1 cellular context compared by ENCODE assay signal in genomic region chr1:1826356-1827088, GRCh38.
TF ChIP-seq lines count a peak whose summit lies in the region.

No MANE protein-coding gene starts in this region.

TF ChIP-seq in GM23338, 12 proteins besides CTCF, POLR2A, EP300 and RAD21 (continued from another document):
- TF ChIP-seq, protein P1, sequence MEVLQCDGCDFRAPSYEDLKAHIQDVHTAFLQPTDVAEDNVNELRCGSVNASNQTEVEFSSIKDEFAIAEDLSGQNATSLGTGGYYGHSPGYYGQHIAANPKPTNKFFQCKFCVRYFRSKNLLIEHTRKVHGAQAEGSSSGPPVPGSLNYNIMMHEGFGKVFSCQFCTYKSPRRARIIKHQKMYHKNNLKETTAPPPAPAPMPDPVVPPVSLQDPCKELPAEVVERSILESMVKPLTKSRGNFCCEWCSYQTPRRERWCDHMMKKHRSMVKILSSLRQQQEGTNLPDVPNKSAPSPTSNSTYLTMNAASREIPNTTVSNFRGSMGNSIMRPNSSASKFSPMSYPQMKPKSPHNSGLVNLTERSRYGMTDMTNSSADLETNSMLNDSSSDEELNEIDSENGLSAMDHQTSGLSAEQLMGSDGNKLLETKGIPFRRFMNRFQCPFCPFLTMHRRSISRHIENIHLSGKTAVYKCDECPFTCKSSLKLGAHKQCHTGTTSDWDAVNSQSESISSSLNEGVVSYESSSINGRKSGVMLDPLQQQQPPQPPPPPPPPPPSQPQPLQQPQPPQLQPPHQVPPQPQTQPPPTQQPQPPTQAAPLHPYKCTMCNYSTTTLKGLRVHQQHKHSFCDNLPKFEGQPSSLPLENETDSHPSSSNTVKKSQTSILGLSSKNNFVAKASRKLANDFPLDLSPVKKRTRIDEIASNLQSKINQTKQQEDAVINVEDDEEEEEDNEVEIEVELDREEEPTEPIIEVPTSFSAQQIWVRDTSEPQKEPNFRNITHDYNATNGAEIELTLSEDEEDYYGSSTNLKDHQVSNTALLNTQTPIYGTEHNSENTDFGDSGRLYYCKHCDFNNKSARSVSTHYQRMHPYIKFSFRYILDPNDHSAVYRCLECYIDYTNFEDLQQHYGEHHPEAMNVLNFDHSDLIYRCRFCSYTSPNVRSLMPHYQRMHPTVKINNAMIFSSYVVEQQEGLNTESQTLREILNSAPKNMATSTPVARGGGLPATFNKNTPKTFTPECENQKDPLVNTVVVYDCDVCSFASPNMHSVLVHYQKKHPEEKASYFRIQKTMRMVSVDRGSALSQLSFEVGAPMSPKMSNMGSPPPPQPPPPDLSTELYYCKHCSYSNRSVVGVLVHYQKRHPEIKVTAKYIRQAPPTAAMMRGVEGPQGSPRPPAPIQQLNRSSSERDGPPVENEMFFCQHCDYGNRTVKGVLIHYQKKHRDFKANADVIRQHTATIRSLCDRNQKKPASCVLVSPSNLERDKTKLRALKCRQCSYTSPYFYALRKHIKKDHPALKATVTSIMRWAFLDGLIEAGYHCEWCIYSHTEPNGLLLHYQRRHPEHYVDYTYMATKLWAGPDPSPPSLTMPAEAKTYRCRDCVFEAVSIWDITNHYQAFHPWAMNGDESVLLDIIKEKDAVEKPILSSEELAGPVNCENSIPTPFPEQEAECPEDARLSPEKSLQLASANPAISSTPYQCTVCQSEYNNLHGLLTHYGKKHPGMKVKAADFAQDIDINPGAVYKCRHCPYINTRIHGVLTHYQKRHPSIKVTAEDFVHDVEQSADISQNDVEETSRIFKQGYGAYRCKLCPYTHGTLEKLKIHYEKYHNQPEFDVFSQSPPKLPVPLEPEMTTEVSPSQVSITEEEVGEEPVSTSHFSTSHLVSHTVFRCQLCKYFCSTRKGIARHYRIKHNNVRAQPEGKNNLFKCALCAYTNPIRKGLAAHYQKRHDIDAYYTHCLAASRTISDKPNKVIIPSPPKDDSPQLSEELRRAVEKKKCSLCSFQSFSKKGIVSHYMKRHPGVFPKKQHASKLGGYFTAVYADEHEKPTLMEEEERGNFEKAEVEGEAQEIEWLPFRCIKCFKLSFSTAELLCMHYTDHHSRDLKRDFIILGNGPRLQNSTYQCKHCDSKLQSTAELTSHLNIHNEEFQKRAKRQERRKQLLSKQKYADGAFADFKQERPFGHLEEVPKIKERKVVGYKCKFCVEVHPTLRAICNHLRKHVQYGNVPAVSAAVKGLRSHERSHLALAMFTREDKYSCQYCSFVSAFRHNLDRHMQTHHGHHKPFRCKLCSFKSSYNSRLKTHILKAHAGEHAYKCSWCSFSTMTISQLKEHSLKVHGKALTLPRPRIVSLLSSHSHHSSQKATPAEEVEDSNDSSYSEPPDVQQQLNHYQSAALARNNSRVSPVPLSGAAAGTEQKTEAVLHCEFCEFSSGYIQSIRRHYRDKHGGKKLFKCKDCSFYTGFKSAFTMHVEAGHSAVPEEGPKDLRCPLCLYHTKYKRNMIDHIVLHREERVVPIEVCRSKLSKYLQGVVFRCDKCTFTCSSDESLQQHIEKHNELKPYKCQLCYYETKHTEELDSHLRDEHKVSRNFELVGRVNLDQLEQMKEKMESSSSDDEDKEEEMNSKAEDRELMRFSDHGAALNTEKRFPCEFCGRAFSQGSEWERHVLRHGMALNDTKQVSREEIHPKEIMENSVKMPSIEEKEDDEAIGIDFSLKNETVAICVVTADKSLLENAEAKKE (CRISPR knock-in tag; IDR thresholded peaks at IDR 0.05), result no peak
- no peak for TF ChIP-seq ZNF331 (CRISPR knock-in tag; IDR thresholded peaks at IDR 0.05; ENCODE audit: low read depth)
- no peak for TF ChIP-seq CREB1 (CRISPR knock-in tag; IDR thresholded peaks at IDR 0.05; ENCODE audit: low read depth)
- no peak for TF ChIP-seq EZH2phosphoT487 (IDR thresholded peaks at IDR 0.05; ENCODE audit: unreplicated experiment)
TF ChIP-seq in GM23338: peak in this region for 0.
